In genomic region chr12:29223431-29223830, GRCh38 we compare ENCODE assay signal across 14 cellular contexts.
"Had no signal": no experiment of that assay in that cellular context is flagged by ENCODE, and none has a peak within 500 bp of the region (broad histone marks: within the 10 kb centered on the region; RNA-seq: fewer than 3 reads in every experiment).

No MANE protein-coding gene starts in this region.

- H3K4me1 ChIP-seq: parathyroid adenoma, sigmoid colon, stomach, testis had no signal

- H3K27me3 ChIP-seq: sigmoid colon, stomach, testis had no signal

- H3K36me3 ChIP-seq: sigmoid colon, stomach had no signal

- DNase-seq: activated CD4-positive, CD25-positive, alpha-beta regulatory T cell; activated naive CD4-positive, alpha-beta T cell; activated naive CD8-positive, alpha-beta T cell treated with anti-CD3 and anti-CD28 coated beads, Interleukin-2, amount 50 U/mL, for 24 hours; head of caudate nucleus; midbrain; sigmoid colon; stimulated activated CD4-positive, alpha-beta T cell treated with anti-CD3 and anti-CD28 coated beads, Interleukin-12 subunit alpha, Interleukin-12 subunit beta, amount 100 ng/mL, for 4 hours; stimulated activated CD4-positive, alpha-beta T cell treated with anti-CD3 and anti-CD28 coated beads, Interleukin-2, amount 100 ng/mL, for 24 hours; stomach; testis had no signal

- H3K4me3 ChIP-seq: lung, sigmoid colon, stomach, testis had no signal

- H3K9me3 ChIP-seq: sigmoid colon, stomach, testis had no signal

- ATAC-seq: activated naive CD8-positive, alpha-beta T cell treated with anti-CD3 and anti-CD28 coated beads, Interleukin-2, amount 50 U/mL, for 24 hours had no signal

- H3K27ac ChIP-seq: epithelial cell of prostate, parathyroid adenoma, sigmoid colon, stomach, testis had no signal

- H3K9me3 Mint-ChIP-seq: activated T-helper 1 cell treated with anti-CD3 and anti-CD28 coated beads, Interleukin-12 subunit alpha, Interleukin-12 subunit beta, Interleukin-2, Interleukin-4 antibody, amounts not matched to agents 30 ng/mL and 10 ng/mL and 1 ng/mL, durations not matched to agents 14 hours and 24 hours and 36 hours had no signal

- H3K27ac Mint-ChIP-seq: activated naive CD8-positive, alpha-beta T cell treated with anti-CD3 and anti-CD28 coated beads, Interleukin-2, amount 50 U/mL, for 24 hours; activated T-helper 1 cell treated with anti-CD3 and anti-CD28 coated beads, Interleukin-12 subunit alpha, Interleukin-12 subunit beta, Interleukin-2, Interleukin-4 antibody, amounts not matched to agents 30 ng/mL and 10 ng/mL and 1 ng/mL, durations not matched to agents 14 hours and 24 hours and 36 hours had no signal
